9 cellular contexts compared by ENCODE assay signal in genomic region chr17:48555183-48555615, GRCh38. TPM values are rescaled to one million over a fixed set of nuclear protein-coding genes. Genes with fewer than 3 reads are reported as not detected.
A peak's percentile ranks its signal among the peaks of the same experiment; 100 is the strongest.
DNase-seq lines count a peak whose midpoint lies in the region; ATAC-seq, FAIRE-seq and TF ChIP-seq lines count a peak whose summit lies in the region.
"Had no signal": no experiment of that assay in that cellular context is flagged by ENCODE, and none has a peak within 500 bp of the region (broad histone marks: within the 10 kb centered on the region; RNA-seq: fewer than 3 reads in every experiment).

No MANE protein-coding gene starts in this region.

- WGBS in small intestine, 3 donors: 4 to 14% (median 6%) methylated on average over 12 of the region's 12 CpGs

- H3K27me3 ChIP-seq in colonic mucosa (no peaks in the 10 kb centered on the region), small intestine (ENCODE audit: control insufficient read depth in 2 of 2, insufficient read depth in 2 of 2, low read length in 2 of 2) (peaks cover 0 to 7% of the 10 kb centered on the region in 2 donors)

- peak; percentile 45 for DNase-seq in DMS53 (lab: John Stamatoyannopoulos, UW)
- no peak for DNase-seq in DMS53 treated with DMSO at 0.1 percent for 48 hours (lab: John Stamatoyannopoulos, UW; ENCODE audit: unreplicated experiment)
- peak; percentile 48 for DNase-seq in NCI-H446 treated with DMSO at 0.1 percent for 48 hours (lab: John Stamatoyannopoulos, UW)
- DNase-seq in colonic mucosa: no peak
- DNase-seq in myocyte (ENCODE audit: low read depth): peak; percentile 42
- DNase-seq in cerebellum (ENCODE audit: low spot score): no peak
- DNase-seq in small intestine: no peak

- peaks cover 12% of the 10 kb centered on the region for H3K4me1 ChIP-seq in colonic mucosa
- H3K4me1 ChIP-seq in small intestine (ENCODE audit: control insufficient read depth in 2 of 2, insufficient read depth in 1 of 2, low read depth in 1 of 2, low read length in 1 of 2): no peaks in the 10 kb centered on the region

- H3K27ac ChIP-seq in colonic mucosa (peak overlapping the region; percentile 70), small intestine (ENCODE audit: low read depth in 1 of 2, low read length in 1 of 2) (peak overlapping the region in 1 of 2 donors; percentile 82)

- intact Hi-C loops in colonic mucosa (cut with DNase I): no loop called here

- no peak for FAIRE-seq in small intestine (lab: Jason Lieb, UNC)
- FAIRE-seq: A204.1 had no signal

- TF ChIP-seq CTCF in colonic mucosa (IDR thresholded peaks at IDR 0.05): no peak

- ATAC-seq in GM21367 (IDR thresholded peaks at IDR 0.05; ENCODE audit: unreplicated experiment): no peak

- H3K9me3 ChIP-seq in colonic mucosa (no peaks in the 10 kb centered on the region), small intestine (ENCODE audit: control insufficient read depth, low read depth) (no peaks in the 10 kb centered on the region)

- peak overlapping the region; percentile 5 to 61 for H3K9ac ChIP-seq in colonic mucosa (ENCODE audit: low read depth in 2 of 2, low read length in 2 of 2)

- H3K4me3 ChIP-seq in colonic mucosa (peak overlapping the region; percentile 12), small intestine (ENCODE audit: low read depth in 1 of 2, low read length in 2 of 2) (peak overlapping the region in 1 of 2 donors; percentile 8)

- H3K36me3 ChIP-seq in colonic mucosa: no peaks in the 10 kb centered on the region
- no peaks in the 10 kb centered on the region for H3K36me3 ChIP-seq in small intestine (ENCODE audit: control insufficient read depth in 2 of 2, insufficient read depth in 2 of 2, low read length in 2 of 2)

RNA-seq across cellular contexts. Expression of gene HOXB2, which starts 10.3 kb away (rescaled TPM):
- total RNA-seq in colonic mucosa: 1 to 10 TPM; 2.6 to 6.4 TPM
- total RNA-seq in myocyte: 39.0 and 43.9 TPM in 2 replicates
- polyA plus RNA-seq in myocyte (2012): 33.5 TPM
- not detected for total RNA-seq in cerebellum
- 1 to 10 TPM in 2 of 3 donors, under 1 TPM in 1; 0.89 to 9.5 (median 5.1) TPM for polyA plus RNA-seq in small intestine

RNA-seq across cellular contexts. Expression of gene HOXB4, which starts 23.0 kb away (rescaled TPM):
- total RNA-seq in colonic mucosa: 1 to 10 TPM; 2.5 to 4.7 TPM
- 4.1 and 4.8 TPM in 2 replicates for total RNA-seq in myocyte
- polyA plus RNA-seq in myocyte (2012): 4.0 TPM
- 0.09 TPM for total RNA-seq in cerebellum
- 1 to 10 TPM in 1 of 3 donors, under 1 TPM in 1, not detected in 1; 0.27 to 3.1 TPM for polyA plus RNA-seq in small intestine

RNA-seq across cellular contexts. Expression of gene HOXB1, which starts 24.4 kb away (rescaled TPM):
- total RNA-seq in colonic mucosa (not detected), myocyte (not detected in 2 replicates), cerebellum (not detected)
- polyA plus RNA-seq in myocyte (2012): not detected
- polyA plus RNA-seq in small intestine: not detected

RNA-seq across cellular contexts. Expression of gene HOXB3, which starts 34.8 kb away (rescaled TPM):
- total RNA-seq in colonic mucosa (10 to 100 TPM; 17.4 to 31.8 TPM), myocyte (8.3 and 8.4 TPM in 2 replicates), cerebellum (not detected)
- 10.3 TPM for polyA plus RNA-seq in myocyte (2012)
- 1 to 10 TPM in 2 of 3 donors, not detected in 1; 1.4 to 5.7 TPM for polyA plus RNA-seq in small intestine

RNA-seq across cellular contexts. Expression of gene HOXB5, which starts 38.4 kb away (rescaled TPM):
- total RNA-seq in colonic mucosa (10 to 100 TPM; 11.0 to 22.7 TPM), myocyte (0.42 and 0.80 TPM in 2 replicates), cerebellum (not detected)
- 3.4 TPM for polyA plus RNA-seq in myocyte (2012)
- 1 to 10 TPM in 1 of 3 donors, not detected in 2; 5.8 TPM for polyA plus RNA-seq in small intestine

Comparison
In these comparisons a context has a peak if more than half of its experiments do, and no peak if none do; other contexts are left out.
1. DNase-seq: peak in DMS53 (single experiment), NCI-H446 treated with DMSO at 0.1 percent for 48 hours (single experiment) and myocyte (single experiment); none in DMS53 treated with DMSO at 0.1 percent for 48 hours (single experiment), colonic mucosa (single experiment), cerebellum (single experiment) and small intestine (single experiment).